18 cellular contexts compared by ENCODE assay signal in the genomic region with DNA sequence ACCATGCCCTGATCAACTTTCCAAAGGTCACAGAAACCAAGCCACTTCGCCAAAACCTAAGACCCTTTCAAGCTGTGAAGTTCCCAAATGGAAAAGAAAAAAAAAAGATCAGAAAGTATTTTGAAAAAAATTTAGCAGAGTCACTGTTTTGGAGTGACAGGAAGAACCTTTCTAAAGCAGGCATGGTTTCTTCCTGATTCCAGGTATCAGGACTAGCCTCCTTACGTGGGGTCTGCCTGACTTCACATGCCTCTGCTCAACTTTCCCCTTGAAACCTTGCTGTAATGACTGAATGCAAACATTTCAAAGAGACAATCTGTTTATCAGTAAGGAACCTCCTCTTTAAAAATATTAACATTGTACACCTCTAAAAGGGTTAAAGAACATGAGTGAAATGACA. TPM values are rescaled to one million over a fixed set of nuclear protein-coding genes. Genes with fewer than 3 reads are reported as not detected.
DNase-seq lines count a peak whose midpoint lies in the region; TF ChIP-seq lines count a peak whose summit lies in the region.
"Had no signal": no experiment of that assay in that cellular context is flagged by ENCODE, and none has a peak within 500 bp of the region (broad histone marks: within the 10 kb centered on the region; RNA-seq: fewer than 3 reads in every experiment).

No MANE protein-coding gene starts in this region.

- 0 out of 2 replicates have a peak, but pooled peaks cover under 1% of the 10 kb centered on the region for H3K36me3 ChIP-seq in SK-N-MC (ENCODE audit: insufficient read depth, low read length)
- H3K36me3 ChIP-seq in iPS-15b (ENCODE audit: control insufficient read depth, insufficient read depth, low read length): no peaks in the 10 kb centered on the region
- H3K36me3 ChIP-seq: neural progenitor cell had no signal

- H3K27ac Mint-ChIP-seq in Calu3 (ENCODE audit: unreplicated experiment): peak overlapping the region; percentile 96
- H3K27ac Mint-ChIP-seq: activated B cell treated with CpG ODN at 0.5 μM for 24 hours; activated CD8-positive, alpha-beta memory T cell treated with anti-CD3 and anti-CD28 coated beads, Interleukin-2, amount 10 ng/mL, durations not matched to agents 7 days and 5 days; activated naive CD8-positive, alpha-beta T cell treated with anti-CD3 and anti-CD28 coated beads for 36 hours; neural progenitor cell had no signal

- H3K27me3 Mint-ChIP-seq in Calu3 (ENCODE audit: unreplicated experiment): no peaks in the 10 kb centered on the region
- H3K27me3 Mint-ChIP-seq: activated B cell treated with CpG ODN at 0.5 μM for 24 hours; activated naive CD8-positive, alpha-beta T cell treated with anti-CD3 and anti-CD28 coated beads for 36 hours had no signal

- no peaks in the 10 kb centered on the region for H3K9me3 ChIP-seq in SK-N-MC (ENCODE audit: low read depth, low read length)
- H3K9me3 ChIP-seq in iPS-15b (ENCODE audit: control insufficient read depth, insufficient read depth, low read length): no peaks in the 10 kb centered on the region

- H3K36me3 Mint-ChIP-seq in Calu3 (ENCODE audit: insufficient read depth, unreplicated experiment): peaks cover 44% of the 10 kb centered on the region
- H3K36me3 Mint-ChIP-seq: activated naive CD8-positive, alpha-beta T cell treated with anti-CD3 and anti-CD28 coated beads for 36 hours had no signal

- H3K4me1 Mint-ChIP-seq in Calu3 (ENCODE audit: low read depth, unreplicated experiment): peaks cover 72% of the 10 kb centered on the region

- H3K9me3 Mint-ChIP-seq in Calu3 (ENCODE audit: low read depth, unreplicated experiment): no peaks in the 10 kb centered on the region
- H3K9me3 Mint-ChIP-seq: activated B cell treated with CpG ODN at 0.5 μM for 24 hours; activated naive CD8-positive, alpha-beta T cell treated with anti-CD3 and anti-CD28 coated beads for 36 hours; neural progenitor cell had no signal

- H3K9ac ChIP-seq in SK-N-MC (ENCODE audit: insufficient read length): no peak overlapping the region
- H3K9ac ChIP-seq in iPS-15b (ENCODE audit: low read depth, low read length): peak overlapping the region; percentile 37
- H3K9ac ChIP-seq: neural progenitor cell had no signal

- H3K4me1 ChIP-seq in iPS-15b (ENCODE audit: control insufficient read depth, insufficient read depth, low read length): peaks cover 26% of the 10 kb centered on the region

- no TSS peak for BruUV-seq in Calu3 (replicated peaks; lab: Mats Ljungman, UMichigan)

- TF ChIP-seq CTCF in Calu3 (IDR thresholded peaks at IDR 0.05; ENCODE audit: unreplicated experiment): no peak

- H3K27ac ChIP-seq in SK-N-MC (peak overlapping the region; percentile 62; the same call in 1 of the 2 replicates), skin epidermis (peak overlapping the region in 12 of 21 experiments; percentile 9 to 77 (median 52))
- H3K27ac ChIP-seq: neural progenitor cell had no signal

- DNase-seq in Calu3 (no peak), SK-N-MC (ENCODE audit: low read depth, low spot score) (no peak), G401 (ENCODE audit: low spot score) (no peak), mucosa of gallbladder (ENCODE audit: low spot score) (no peak), posterior vena cava (ENCODE audit: low spot score) (no peak)
- DNase-seq in stimulated activated CD4-positive, alpha-beta T cell treated with anti-CD3 and anti-CD28 coated beads, Interleukin-2, amount 100 ng/mL, for 48 hours: no peak
- DNase-seq: activated B cell treated with CpG ODN at 0.5 μM for 24 hours; activated CD8-positive, alpha-beta memory T cell treated with anti-CD3 and anti-CD28 coated beads, Interleukin-2, amount 10 ng/mL, durations not matched to agents 7 days and 5 days; activated naive CD8-positive, alpha-beta T cell treated with anti-CD3 and anti-CD28 coated beads for 36 hours; DND-41; Kasumi-1; NCI-H1930; NCI-H748 treated with DMSO at 0.1 percent for 48 hours; stimulated activated CD4-positive, alpha-beta T cell treated with anti-CD3 and anti-CD28 coated beads, Interleukin-15, amount 100 ng/mL, for 24 hours had no signal

- peak overlapping the region; percentile 57 for H3K4me3 Mint-ChIP-seq in Calu3 (ENCODE audit: low read depth, unreplicated experiment)
- H3K4me3 Mint-ChIP-seq: activated B cell treated with CpG ODN at 0.5 μM for 24 hours; activated CD8-positive, alpha-beta memory T cell treated with anti-CD3 and anti-CD28 coated beads, Interleukin-2, amount 10 ng/mL, durations not matched to agents 7 days and 5 days; activated naive CD8-positive, alpha-beta T cell treated with anti-CD3 and anti-CD28 coated beads for 36 hours; neural progenitor cell had no signal

- H3K27me3 ChIP-seq in iPS-15b (ENCODE audit: control insufficient read depth, insufficient read depth, low read length): no peaks in the 10 kb centered on the region
- H3K27me3 ChIP-seq: neural progenitor cell had no signal

- H3K4me3 ChIP-seq in SK-N-MC (no peak overlapping the region), iPS-15b (ENCODE audit: low read depth, low read length) (no peak overlapping the region), skin epidermis (no peak overlapping the region)
- H3K4me3 ChIP-seq: GM12878, neural progenitor cell had no signal

- intact Hi-C loops in Calu3 (cut with micrococcal nuclease; ENCODE audit: unreplicated experiment): loop anchor here (2.0 to 5.0 kb wide), 3 partner anchors 31 to 160 kb away; partner anchors contain the start of genes ISCU and SART3
- intact Hi-C loops in posterior vena cava (cut with DNase I): loop anchor here in 1 of 2 donors (2.0 to 5.0 kb wide), 2 partner anchors 35 to 53 kb away; no protein-coding TSS in a partner anchor

- CTCF ChIA-PET in Calu3 (lab: Charles Lee): interaction anchor here (1.1 to 1.6 kb wide), 2 partner anchors 31 to 57 kb away, joined by 3 to 4 read pairs; no protein-coding TSS in a partner anchor

- in situ Hi-C loops in G401 (cut with HindIII; ENCODE audit: low sequenced_read_pairs): no loop called here

RNA-seq across cellular contexts. Expression of gene CORO1C, which starts 9.5 kb away (rescaled TPM):
- 252 and 270 TPM in 2 replicates for total RNA-seq in Calu3 (2022)
- 102 and 177 TPM in 2 replicates for total RNA-seq in G401 (2014; rRNA removed; shearing (Covaris generic))
- total RNA-seq in mucosa of gallbladder: 194 TPM
- 100 to 1,000 TPM; 361 to 548 TPM for total RNA-seq in posterior vena cava
